Comparison of ENCODE assay signal across 8 cellular contexts in the genomic region with DNA sequence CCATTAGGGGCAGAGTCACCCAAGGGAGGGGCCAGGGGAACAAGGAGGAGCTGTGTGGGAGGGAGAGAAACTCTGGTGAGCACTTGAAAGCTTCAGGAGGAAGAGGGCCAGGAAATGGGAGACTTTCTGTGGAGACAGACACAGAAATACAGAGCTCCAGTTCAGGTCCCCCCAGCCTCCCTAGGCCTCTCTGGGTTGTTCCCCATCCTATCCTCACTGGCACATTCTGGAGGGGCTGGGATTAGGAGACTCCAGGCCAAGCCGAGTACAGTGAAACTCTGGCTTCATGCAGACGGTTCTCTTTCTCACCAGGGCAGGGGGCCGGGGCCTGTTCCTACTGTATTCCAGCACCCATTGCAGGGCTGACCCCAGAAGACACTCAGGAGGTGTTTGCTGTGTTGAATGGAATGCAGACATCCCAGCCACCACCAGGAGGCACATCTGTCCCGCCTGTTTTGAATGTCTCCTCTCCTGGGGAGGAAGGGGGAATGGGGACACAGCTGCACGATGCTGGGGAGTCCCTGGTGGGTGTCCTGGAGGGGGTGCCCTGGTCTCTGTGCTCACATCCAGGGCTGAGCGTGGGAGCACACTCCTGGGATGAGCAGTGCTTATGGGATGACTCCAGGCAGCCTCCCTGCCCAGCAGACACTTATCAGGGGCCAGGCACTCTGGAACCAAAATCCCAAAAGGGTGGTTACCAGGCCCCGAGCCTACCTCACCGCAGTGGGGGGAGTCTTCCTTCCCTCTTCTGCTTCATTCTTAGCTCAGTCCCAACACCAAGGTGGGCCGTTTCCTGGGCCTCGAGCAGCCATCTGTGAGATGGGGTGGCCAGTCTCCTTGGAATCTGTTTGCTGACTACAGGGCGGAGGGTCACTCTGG. TPM values are rescaled to one million over a fixed set of nuclear protein-coding genes. Genes with fewer than 3 reads are reported as not detected.
DNase-seq lines count a peak whose midpoint lies in the region; ATAC-seq, FAIRE-seq and TF ChIP-seq lines count a peak whose summit lies in the region.
"Had no signal": no experiment of that assay in that cellular context is flagged by ENCODE, and none has a peak within 500 bp of the region (broad histone marks: within the 10 kb centered on the region; RNA-seq: fewer than 3 reads in every experiment).

No MANE protein-coding gene starts in this region.

- ATAC-seq in esophagus mucosa (peak; percentile 38), pancreas (peak in 3 of 4 donors; percentile 25 to 57 (median 52)), GM18502 (IDR thresholded peaks at IDR 0.05; ENCODE audit: poor library complexity, unreplicated experiment) (no peak)

- no peak for FAIRE-seq in pancreas (lab: Jason Lieb, UNC)

- WGBS in pancreas, 2 donors = 64 to 67% methylated on average over 11 of the region's 11 CpGs

- TF ChIP-seq CTCF in GM12873 (IDR thresholded peaks at IDR 0.05; ENCODE audit: insufficient read depth, low read depth, low read length, missing control alignments) (peak; percentile 71), pancreas (IDR thresholded peaks at IDR 0.05) (no peak)

- H3K27me3 ChIP-seq in pancreas = no peaks in the 10 kb centered on the region

- no peak overlapping the region for H3K27ac ChIP-seq in pancreas

- no peaks in the 10 kb centered on the region for H3K9me3 ChIP-seq in pancreas

- H3K4me1 ChIP-seq in pancreas = no peaks in the 10 kb centered on the region

- DNase-seq in NCI-H69 (lab: John Stamatoyannopoulos, UW) (peak; percentile 31), pancreas (no peak), T-helper 1 cell (no peak)
- no peak for DNase-seq in activated CD4-positive, CD25-positive, alpha-beta regulatory T cell treated with anti-CD3 and anti-CD28 coated beads, Interleukin-2, amount 50 U/mL, for 72 hours

- intact Hi-C loops in pancreas (cut with DNase I) = loop anchor here in 1 of 3 donors (10.0 kb wide), 1 partner anchor 104 kb away; a partner anchor contains a TSS

- H3K4me3 ChIP-seq in pancreas = no peak overlapping the region

- H3K36me3 ChIP-seq in pancreas = no peaks in the 10 kb centered on the region

RNA-seq across cellular contexts. Expression of a gene that starts 5.5 kb away (rescaled TPM):
- not detected for total RNA-seq in esophagus mucosa
- not detected for total RNA-seq in pancreas
- polyA plus RNA-seq in pancreas = not detected
- total RNA-seq: T-helper 1 cell treated with Interleukin-12 subunit alpha and Interleukin-12 subunit beta and Interleukin-4 antibody, amounts not matched to agents 30 ng/mL and 1 ng/mL, for 36 hours had no signal

RNA-seq across cellular contexts. Expression of a gene that starts 15.2 kb away (rescaled TPM):
- total RNA-seq in esophagus mucosa (not detected), pancreas (not detected)
- not detected for polyA plus RNA-seq in pancreas
- total RNA-seq: T-helper 1 cell treated with Interleukin-12 subunit alpha and Interleukin-12 subunit beta and Interleukin-4 antibody, amounts not matched to agents 30 ng/mL and 1 ng/mL, for 36 hours had no signal

RNA-seq across cellular contexts. Expression of a gene that starts 23.7 kb away (rescaled TPM):
- total RNA-seq in esophagus mucosa = not detected
- not detected for total RNA-seq in pancreas
- not detected for polyA plus RNA-seq in pancreas
- total RNA-seq: T-helper 1 cell treated with Interleukin-12 subunit alpha and Interleukin-12 subunit beta and Interleukin-4 antibody, amounts not matched to agents 30 ng/mL and 1 ng/mL, for 36 hours had no signal

RNA-seq across cellular contexts. Expression of a gene that starts 43.2 kb away (rescaled TPM):
- 0.84 TPM for total RNA-seq in esophagus mucosa
- not detected for total RNA-seq in pancreas
- polyA plus RNA-seq in pancreas = not detected
- total RNA-seq: T-helper 1 cell treated with Interleukin-12 subunit alpha and Interleukin-12 subunit beta and Interleukin-4 antibody, amounts not matched to agents 30 ng/mL and 1 ng/mL, for 36 hours had no signal
